In genomic region chr12:101459642-101460346, GRCh38 we compare ENCODE assay signal across 1 cellular context.
TF ChIP-seq lines count a peak whose summit lies in the region.

No MANE protein-coding gene starts in this region.

TF ChIP-seq in HepG2, 621 proteins besides CTCF, POLR2A, EP300 and RAD21 (continued from another document and continues in another):
- TF ChIP-seq AFF4 (CRISPR knock-in tag; IDR thresholded peaks at IDR 0.05) (no peak), ZBTB38 (CRISPR knock-in tag; IDR thresholded peaks at IDR 0.05) (no peak), ZMAT5 (CRISPR knock-in tag; IDR thresholded peaks at IDR 0.05; ENCODE audit: borderline replicate concordance, low read depth) (no peak), HNF1B (CRISPR knock-in tag; IDR thresholded peaks at IDR 0.05) (peak; percentile 63; the same call in 1 of the 2 replicates), HNRNPLL (IDR thresholded peaks at IDR 0.05; ENCODE audit: low read depth, low read length, poor library complexity, severe bottlenecking) (no peak), TEF (CRISPR knock-in tag; IDR thresholded peaks at IDR 0.05) (no peak), HNF1A (IDR thresholded peaks at IDR 0.05; ENCODE audit: low read depth) (no peak), HNF1A (CRISPR knock-in tag; IDR thresholded peaks at IDR 0.05; ENCODE audit: borderline replicate concordance) (no peak), ZNF468 (CRISPR knock-in tag; IDR thresholded peaks at IDR 0.05) (no peak), ZNF335 (CRISPR knock-in tag; IDR thresholded peaks at IDR 0.05) (peak; percentile 50; the same call in 1 of the 2 replicates), USF2 (IDR thresholded peaks at IDR 0.05; ENCODE audit: low read depth, low read length) (no peak), USF2 (CRISPR knock-in tag; IDR thresholded peaks at IDR 0.05; ENCODE audit: borderline replicate concordance) (no peak), HMGA1 (CRISPR knock-in tag; conservative IDR thresholded peaks at IDR 0.05) (no peak), ZNF234 (CRISPR knock-in tag; conservative IDR thresholded peaks at IDR 0.05) (no peak), REST (IDR thresholded peaks at IDR 0.05; ENCODE audit: borderline replicate concordance in 1 of 2, low read depth in 1 of 2, low read length in 2 of 2) (no peak), ZNF138 (CRISPR knock-in tag; IDR thresholded peaks at IDR 0.05; ENCODE audit: low read depth) (no peak), ZBTB14 (CRISPR knock-in tag; IDR thresholded peaks at IDR 0.05) (no peak), ZNF180 (CRISPR knock-in tag; IDR thresholded peaks at IDR 0.05; ENCODE audit: borderline replicate concordance, low read depth) (no peak), ZNF207 (IDR thresholded peaks at IDR 0.05; ENCODE audit: borderline replicate concordance) (no peak), ZKSCAN1 (IDR thresholded peaks at IDR 0.05; ENCODE audit: low read length) (no peak), ZNF598 (CRISPR knock-in tag; IDR thresholded peaks at IDR 0.05; ENCODE audit: borderline replicate concordance) (no peak), PTBP1 (IDR thresholded peaks at IDR 0.05; ENCODE audit: low read depth, low read length, poor library complexity, severe bottlenecking) (no peak), ARID3A (IDR thresholded peaks at IDR 0.05; ENCODE audit: low read depth, low read length) (peak; percentile 58; the same call in 1 of the 2 replicates), LCORL (IDR thresholded peaks at IDR 0.05) (no peak), LCORL (CRISPR knock-in tag; IDR thresholded peaks at IDR 0.05) (peak; percentile 52; the same call in 1 of the 2 replicates), PLRG1 (conservative IDR thresholded peaks at IDR 0.05) (no peak), ARID4A (CRISPR knock-in tag; IDR thresholded peaks at IDR 0.05; ENCODE audit: borderline replicate concordance) (no peak), HCFC1 (IDR thresholded peaks at IDR 0.05; ENCODE audit: low read depth, low read length) (no peak), ZNF567 (CRISPR knock-in tag; IDR thresholded peaks at IDR 0.05; ENCODE audit: borderline replicate concordance) (no peak)
